Comparison of ENCODE assay signal across 1 cellular context in genomic region chr15:81888748-81889479, GRCh38.
A peak's percentile ranks its signal among the peaks of the same experiment; 100 is the strongest.
TF ChIP-seq lines count a peak whose summit lies in the region.

No MANE protein-coding gene starts in this region.

TF ChIP-seq in HEK293, 187 proteins besides CTCF, POLR2A, EP300 and RAD21 (continued from another document and continues in another):
- TF ChIP-seq PATZ1 (tag by site-specific recombination; IDR thresholded peaks at IDR 0.05): no peak
- TF ChIP-seq TSHZ1 (tag by site-specific recombination; IDR thresholded peaks at IDR 0.05; ENCODE audit: borderline replicate concordance): peak; percentile 74
- TF ChIP-seq ZNF350 (tag by site-specific recombination; IDR thresholded peaks at IDR 0.05): no peak
- TF ChIP-seq ZBTB26 (tag by site-specific recombination; optimal IDR thresholded peaks at IDR 0.05): no peak
- TF ChIP-seq ZNF16 (tag by site-specific recombination; IDR thresholded peaks at IDR 0.05; ENCODE audit: low read depth): no peak
- TF ChIP-seq ZNF37A (tag by site-specific recombination; IDR thresholded peaks at IDR 0.05): no peak
- TF ChIP-seq ZNF548 (tag by site-specific recombination; IDR thresholded peaks at IDR 0.05): no peak
- no peak for TF ChIP-seq ZNF426 (tag by site-specific recombination; IDR thresholded peaks at IDR 0.05)
- no peak for TF ChIP-seq ZNF529 (tag by site-specific recombination; IDR thresholded peaks at IDR 0.05; ENCODE audit: insufficient replicate concordance)
- no peak for TF ChIP-seq SETDB1 (IDR thresholded peaks at IDR 0.05; ENCODE audit: insufficient read length, low read length)
- TF ChIP-seq HOXA7 (CRISPR knock-in tag; IDR thresholded peaks at IDR 0.05; ENCODE audit: borderline replicate concordance): no peak
- TF ChIP-seq MZF1 (tag by site-specific recombination; IDR thresholded peaks at IDR 0.05; ENCODE audit: borderline replicate concordance): 0 out of 2 replicates have a peak, but pooled peaks have one; percentile 67
- no peak for TF ChIP-seq YY2 (tag by site-specific recombination; IDR thresholded peaks at IDR 0.05)
- no peak for TF ChIP-seq ZSCAN4 (tag by site-specific recombination; IDR thresholded peaks at IDR 0.05)
- TF ChIP-seq ZNF555 (tag by site-specific recombination; conservative IDR thresholded peaks at IDR 0.05): no peak
- TF ChIP-seq ZNF175 (tag by site-specific recombination; IDR thresholded peaks at IDR 0.05): no peak
- no peak for TF ChIP-seq ZBTB11 (tag by site-specific recombination; conservative IDR thresholded peaks at IDR 0.05; ENCODE audit: low read depth)
- TF ChIP-seq KLF9 (tag by site-specific recombination; IDR thresholded peaks at IDR 0.05; ENCODE audit: low read depth): no peak
- TF ChIP-seq ZNF791 (tag by site-specific recombination; IDR thresholded peaks at IDR 0.05): no peak
- no peak for TF ChIP-seq GLI4 (tag by site-specific recombination; IDR thresholded peaks at IDR 0.05)
- no peak for TF ChIP-seq ZNF488 (tag by site-specific recombination; IDR thresholded peaks at IDR 0.05)
- no peak for TF ChIP-seq ZNF341 (tag by site-specific recombination; IDR thresholded peaks at IDR 0.05; ENCODE audit: low read depth)
- no peak for TF ChIP-seq ZNF148 (tag by site-specific recombination; IDR thresholded peaks at IDR 0.05; ENCODE audit: borderline replicate concordance)
- TF ChIP-seq ZNF311 (tag by site-specific recombination; IDR thresholded peaks at IDR 0.05; ENCODE audit: borderline replicate concordance): no peak
- TF ChIP-seq ZIC2 (tag by site-specific recombination; IDR thresholded peaks at IDR 0.05): no peak
- TF ChIP-seq ZNF530 (tag by site-specific recombination; IDR thresholded peaks at IDR 0.05; ENCODE audit: low read depth): no peak
- no peak for TF ChIP-seq ZNF394 (tag by site-specific recombination; IDR thresholded peaks at IDR 0.05; ENCODE audit: borderline replicate concordance)
- no peak for TF ChIP-seq ZNF248 (tag by site-specific recombination; IDR thresholded peaks at IDR 0.05)
- no peak for TF ChIP-seq ZNF704 (tag by site-specific recombination; IDR thresholded peaks at IDR 0.05)
- no peak for TF ChIP-seq YY1 (tag by site-specific recombination; IDR thresholded peaks at IDR 0.05)
- TF ChIP-seq ZNF132 (tag by site-specific recombination; IDR thresholded peaks at IDR 0.05; ENCODE audit: borderline replicate concordance): no peak
- TF ChIP-seq ZBTB49 (tag by site-specific recombination; IDR thresholded peaks at IDR 0.05; ENCODE audit: low read depth): no peak
- no peak for TF ChIP-seq ZNF266 (tag by site-specific recombination; IDR thresholded peaks at IDR 0.05; ENCODE audit: low read depth)
- TF ChIP-seq ZSCAN23 (tag by site-specific recombination; IDR thresholded peaks at IDR 0.05): no peak
- TF ChIP-seq ZBTB17 (tag by site-specific recombination; IDR thresholded peaks at IDR 0.05): peak; percentile 97
- TF ChIP-seq ZFP37 (tag by site-specific recombination; IDR thresholded peaks at IDR 0.05): no peak
- TF ChIP-seq ZBTB44 (tag by site-specific recombination; IDR thresholded peaks at IDR 0.05): peak; percentile 84
- TF ChIP-seq ZNF785 (tag by site-specific recombination; IDR thresholded peaks at IDR 0.05): no peak
- TF ChIP-seq ZNF792 (tag by site-specific recombination; IDR thresholded peaks at IDR 0.05): no peak
- 0 out of 2 replicates have a peak, but pooled peaks have one; percentile 10 for TF ChIP-seq ZBTB1 (tag by site-specific recombination; IDR thresholded peaks at IDR 0.05)
- TF ChIP-seq HOXC10 (CRISPR knock-in tag; IDR thresholded peaks at IDR 0.05): no peak
- TF ChIP-seq ZNF76 (tag by site-specific recombination; IDR thresholded peaks at IDR 0.05; ENCODE audit: borderline replicate concordance, low read depth): no peak
- TF ChIP-seq ZNF174 (tag by site-specific recombination; IDR thresholded peaks at IDR 0.05): no peak
- no peak for TF ChIP-seq ZNF837 (tag by site-specific recombination; IDR thresholded peaks at IDR 0.05)
